ENCODE assay signal across 9 cellular contexts in genomic region chr13:33676700-33677048, GRCh38.
DNase-seq lines count a peak whose midpoint lies in the region; ATAC-seq and TF ChIP-seq lines count a peak whose summit lies in the region.
"Had no signal": no experiment of that assay in that cellular context is flagged by ENCODE, and none has a peak within 500 bp of the region (broad histone marks: within the 10 kb centered on the region; RNA-seq: fewer than 3 reads in every experiment).

No MANE protein-coding gene starts in this region.

- DNase-seq in D341Med (ENCODE audit: low spot score): peak; percentile 28
- DNase-seq in coronary artery (ENCODE audit: low spot score): no peak
- no peak for DNase-seq in mesothelial cell of epicardium (ENCODE audit: low spot score in 2 of 2, unreplicated experiment in 2 of 2)
- peak; percentile 58 for DNase-seq in ureter (ENCODE audit: low spot score)
- no peak for DNase-seq in activated CD8-positive, alpha-beta memory T cell treated with anti-CD3 and anti-CD28 coated beads for 24 hours
- no peak for DNase-seq in NCI-H345 treated with DMSO at 0.1 percent for 48 hours (lab: John Stamatoyannopoulos, UW; ENCODE audit: unreplicated experiment)

- peak; percentile 11 for ATAC-seq in HG02759 (IDR thresholded peaks at IDR 0.05; ENCODE audit: unreplicated experiment)
- ATAC-seq: K562 had no signal

- H3F3A ChIP-seq in OCI-LY1 (ENCODE audit: insufficient read depth, low read length): no peaks in the 10 kb centered on the region

- peaks cover 19% of the 10 kb centered on the region for H3K4me1 Mint-ChIP-seq in mesothelial cell of epicardium

- H3K9me3 Mint-ChIP-seq in mesothelial cell of epicardium: no peaks in the 10 kb centered on the region

- peaks cover 4% of the 10 kb centered on the region; the same call in 1 of the 2 replicates for H3K79me2 ChIP-seq in OCI-LY1 (ENCODE audit: insufficient read depth, low read length)

- no peaks in the 10 kb centered on the region for H3K9me3 ChIP-seq in OCI-LY1 (ENCODE audit: low read length)

- no peaks in the 10 kb centered on the region for H3K36me3 Mint-ChIP-seq in mesothelial cell of epicardium

- H3K27ac Mint-ChIP-seq in mesothelial cell of epicardium: peak overlapping the region; percentile 47

- H3K4me1 ChIP-seq in OCI-LY1 (ENCODE audit: insufficient read depth, low read length, severe bottlenecking): peaks cover 54% of the 10 kb centered on the region

- no peaks in the 10 kb centered on the region for H3K27me3 ChIP-seq in OCI-LY1 (ENCODE audit: insufficient read depth, low read length)

- H3K9me2 ChIP-seq in OCI-LY1 (ENCODE audit: low read depth, low read length): no peaks in the 10 kb centered on the region

- H3K9ac ChIP-seq in OCI-LY1 (ENCODE audit: low read length): peak overlapping the region; percentile 73

- no peak overlapping the region for H2AFZ ChIP-seq in OCI-LY1 (ENCODE audit: low read length)

- no peaks in the 10 kb centered on the region for H4K20me1 ChIP-seq in OCI-LY1 (ENCODE audit: insufficient read depth, low read length)

- no peaks in the 10 kb centered on the region; the same call in 1 of the 2 replicates for H3K36me3 ChIP-seq in OCI-LY1 (ENCODE audit: insufficient read depth, low read length)

- H3K4me2 ChIP-seq in OCI-LY1 (ENCODE audit: low read length): peak overlapping the region; percentile 88

- H3K27me3 Mint-ChIP-seq in mesothelial cell of epicardium (ENCODE audit: low read depth): no peaks in the 10 kb centered on the region

- H3K27ac ChIP-seq in OCI-LY1 (ENCODE audit: low read depth, low read length, poor library complexity, severe bottlenecking): peak overlapping the region; percentile 84
- H3K27ac ChIP-seq in coronary artery: peak overlapping the region in 1 of 2 donors; percentile 32

- peak overlapping the region; percentile 65 for H3K4me3 ChIP-seq in OCI-LY1 (ENCODE audit: low read depth, low read length, poor library complexity, severe bottlenecking)
- peak overlapping the region; percentile 68 for H3K4me3 ChIP-seq in coronary artery
- H3K4me3 ChIP-seq: K562 had no signal

- TF ChIP-seq CTCF in OCI-LY1 (IDR thresholded peaks at IDR 0.05; ENCODE audit: low read length) (no peak), coronary artery (IDR thresholded peaks at IDR 0.05) (no peak), mesothelial cell of epicardium (IDR thresholded peaks at IDR 0.05; ENCODE audit: unreplicated experiment) (no peak)

- peak overlapping the region; percentile 51 for H3K4me3 Mint-ChIP-seq in mesothelial cell of epicardium

Comparison
In these comparisons a context has a peak if more than half of its experiments do, and no peak if none do; other contexts are left out.
1. DNase-seq: peak in D341Med (single experiment) and ureter (single experiment); none in coronary artery (single experiment), mesothelial cell of epicardium (0 of 2), activated CD8-positive, alpha-beta memory T cell treated with anti-CD3 and anti-CD28 coated beads for 24 hours (single experiment) and NCI-H345 treated with DMSO at 0.1 percent for 48 hours (single experiment).